ENCODE assay signal across 2 cellular contexts in genomic region chrX:13480780-13481179, GRCh38.
TF ChIP-seq lines count a peak whose summit lies in the region.

No MANE protein-coding gene starts in this region.

TF ChIP-seq in HEK293, 187 proteins besides CTCF, POLR2A, EP300 and RAD21:
- TF ChIP-seq ZNF146 (tag by site-specific recombination; IDR thresholded peaks at IDR 0.05): peak; percentile 78

TF ChIP-seq in K562, 482 proteins besides CTCF, POLR2A, EP300 and RAD21:
- peak; percentile 74 for TF ChIP-seq ZNF146 (CRISPR knock-in tag; IDR thresholded peaks at IDR 0.05; ENCODE audit: unreplicated experiment)
TF ChIP-seq in K562: peak in this region for 1; not testable (repeated sequence) for 481.
